In genomic region chr7:82417898-82418297, GRCh38 we compare ENCODE assay signal across 5 cellular contexts.
"Had no signal": no experiment of that assay in that cellular context is flagged by ENCODE, and none has a peak within 500 bp of the region (broad histone marks: within the 10 kb centered on the region; RNA-seq: fewer than 3 reads in every experiment).

No MANE protein-coding gene starts in this region.

- DNase-seq: GDM1, GF-D8 had no signal

- FAIRE-seq: GM12891, GM18507, GM19239 had no signal
